Comparison of ENCODE assay signal across 27 cellular contexts in the genomic region with DNA sequence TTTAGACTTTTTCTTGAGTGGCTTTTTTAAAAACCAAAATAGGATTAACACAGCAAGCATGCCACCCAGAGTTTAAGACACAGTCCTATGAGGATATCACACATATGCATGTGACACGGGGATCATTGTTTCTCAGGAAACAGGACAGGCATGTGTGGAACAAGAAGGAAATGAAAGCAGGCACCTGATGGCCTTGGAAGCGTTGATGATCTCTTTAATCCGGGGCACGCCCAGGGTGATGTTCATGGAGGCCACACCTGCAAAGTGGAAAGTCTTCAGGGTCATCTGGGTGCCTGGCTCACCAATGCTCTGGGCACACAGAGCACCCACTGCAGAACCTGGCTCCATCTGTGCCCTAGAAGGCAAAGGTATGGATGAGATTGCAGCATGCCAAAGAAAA.
"Had no signal": no experiment of that assay in that cellular context is flagged by ENCODE, and none has a peak within 500 bp of the region (broad histone marks: within the 10 kb centered on the region; RNA-seq: fewer than 3 reads in every experiment).

No MANE protein-coding gene starts in this region.

- H3K9me3 Mint-ChIP-seq: activated CD4-positive, alpha-beta memory T cell treated with anti-CD3 and anti-CD28 coated beads, Interleukin-2, amount 10 ng/mL, durations not matched to agents 7 days and 5 days; activated naive CD4-positive, alpha-beta T cell treated with anti-CD3 and anti-CD28 coated beads for 36 hours; activated naive CD8-positive, alpha-beta T cell treated with anti-CD3 and anti-CD28 coated beads, Interleukin-2, amount 10 ng/mL, durations not matched to agents 7 days and 5 days; activated T-helper 17 cell treated with anti-CD3 and anti-CD28 coated beads, Interleukin-2, amount 50 U/mL, for 72 hours had no signal

- DNase-seq: activated CD4-positive, alpha-beta memory T cell treated with anti-CD3 and anti-CD28 coated beads, Interleukin-2, amount 10 ng/mL, durations not matched to agents 7 days and 5 days; activated CD4-positive, alpha-beta T cell treated with anti-CD3 and anti-CD28 coated beads, Interleukin-2, amount 50 U/mL, for 1 hour; activated CD4-positive, CD25-positive, alpha-beta regulatory T cell; activated gamma-delta T cell; activated naive CD4-positive, alpha-beta T cell treated with anti-CD3 and anti-CD28 coated beads for 36 hours; activated naive CD8-positive, alpha-beta T cell treated with anti-CD3 and anti-CD28 coated beads, Interleukin-2, amount 10 ng/mL, durations not matched to agents 7 days and 5 days; activated T-cell treated with anti-CD3 and anti-CD28 coated beads for 4 hours; activated T-cell treated with anti-CD3 and anti-CD28 coated beads, Interleukin-2, amount 50 U/mL, for 48 hours; aorta; Karpas-422; MM.1S; NCI-H1105; NCI-H1436; NCI-H1694 treated with DMSO at 0.1 percent for 48 hours; NCI-H2029 treated with DMSO at 0.1 percent for 48 hours; NCI-H510A treated with DMSO at 0.1 percent for 48 hours; NCI-H69; NK-92 treated with Interleukin-12 subunit alpha and Interleukin-12 subunit beta, amount 100 ng/mL, for 24 hours; OCI-M1; Right ventricle myocardium superior; SJCRH30; T-helper 17 cell; T-helper 9 cell had no signal

- H3K9me3 ChIP-seq: adrenal gland, SJCRH30 had no signal

- H3K4me3 Mint-ChIP-seq: activated CD4-positive, alpha-beta memory T cell treated with anti-CD3 and anti-CD28 coated beads, Interleukin-2, amount 10 ng/mL, durations not matched to agents 7 days and 5 days; activated naive CD4-positive, alpha-beta T cell treated with anti-CD3 and anti-CD28 coated beads for 36 hours; activated naive CD8-positive, alpha-beta T cell treated with anti-CD3 and anti-CD28 coated beads, Interleukin-2, amount 10 ng/mL, durations not matched to agents 7 days and 5 days; activated T-helper 17 cell treated with anti-CD3 and anti-CD28 coated beads, Interleukin-2, amount 50 U/mL, for 72 hours; T-helper 17 cell had no signal

- H3K27me3 ChIP-seq: adrenal gland, SJCRH30 had no signal

- H3K27ac Mint-ChIP-seq: activated CD4-positive, alpha-beta memory T cell treated with anti-CD3 and anti-CD28 coated beads, Interleukin-2, amount 10 ng/mL, durations not matched to agents 7 days and 5 days; activated naive CD4-positive, alpha-beta T cell treated with anti-CD3 and anti-CD28 coated beads for 36 hours; activated naive CD8-positive, alpha-beta T cell treated with anti-CD3 and anti-CD28 coated beads, Interleukin-2, amount 10 ng/mL, durations not matched to agents 7 days and 5 days; activated T-helper 17 cell treated with anti-CD3 and anti-CD28 coated beads, Interleukin-2, amount 50 U/mL, for 72 hours; T-helper 17 cell had no signal

- H3K27me3 Mint-ChIP-seq: activated CD4-positive, alpha-beta memory T cell treated with anti-CD3 and anti-CD28 coated beads, Interleukin-2, amount 10 ng/mL, durations not matched to agents 7 days and 5 days; activated naive CD8-positive, alpha-beta T cell treated with anti-CD3 and anti-CD28 coated beads, Interleukin-2, amount 10 ng/mL, durations not matched to agents 7 days and 5 days; activated T-helper 17 cell treated with anti-CD3 and anti-CD28 coated beads, Interleukin-2, amount 50 U/mL, for 72 hours; T-helper 17 cell had no signal

- H3K4me1 ChIP-seq: SJCRH30 had no signal

- H3K4me3 ChIP-seq: adrenal gland, K562, SJCRH30 had no signal

- H3K27ac ChIP-seq: SJCRH30 had no signal

- ATAC-seq: activated T-helper 17 cell treated with anti-CD3 and anti-CD28 coated beads, Interleukin-2, amount 50 U/mL, for 72 hours; K562; Panc1; T-helper 17 cell had no signal

- H3K4me1 Mint-ChIP-seq: activated CD4-positive, alpha-beta memory T cell treated with anti-CD3 and anti-CD28 coated beads, Interleukin-2, amount 10 ng/mL, durations not matched to agents 7 days and 5 days; activated naive CD8-positive, alpha-beta T cell treated with anti-CD3 and anti-CD28 coated beads, Interleukin-2, amount 10 ng/mL, durations not matched to agents 7 days and 5 days; activated T-helper 17 cell treated with anti-CD3 and anti-CD28 coated beads, Interleukin-2, amount 50 U/mL, for 72 hours had no signal
